In genomic region chr16:1543085-1543896, GRCh38 we compare ENCODE assay signal across 8 cellular contexts. TPM values are rescaled to one million over a fixed set of nuclear protein-coding genes. Genes with fewer than 3 reads are reported as not detected.
DNase-seq lines count a peak whose midpoint lies in the region; ATAC-seq and TF ChIP-seq lines count a peak whose summit lies in the region.

No MANE protein-coding gene starts in this region.

- POLR2A ChIA-PET in A673 (lab: Charles Lee; ENCODE audit: low non-redundant PET) = no interaction called here
- POLR2A ChIA-PET in T-cell (lab: Charles Lee) = no interaction called here

- CTCF ChIA-PET in A673 (lab: Charles Lee) = no interaction called here
- CTCF ChIA-PET in T-cell (lab: Charles Lee) = no interaction called here

- no peaks in the 10 kb centered on the region for H3K9me3 ChIP-seq in A673 (ENCODE audit: low read depth, low read length, poor library complexity, severe bottlenecking)
- H3K9me3 ChIP-seq in breast epithelium = no peaks in the 10 kb centered on the region

- H3K27me3 ChIP-seq in A673 (replicated peaks; ENCODE audit: insufficient read depth, low read depth, low read length, poor library complexity) (no peaks in the 10 kb centered on the region), breast epithelium (no peaks in the 10 kb centered on the region)

- H3K9me3 Mint-ChIP-seq in T-cell = no peaks in the 10 kb centered on the region

- no TSS peak for BruUV-seq in A673 (replicated peaks; lab: Mats Ljungman, UMichigan)

- peak overlapping the region; percentile 85 to 94 for H3K27ac Mint-ChIP-seq in T-cell

- no peaks in the 10 kb centered on the region for H3K27me3 Mint-ChIP-seq in T-cell

- TF ChIP-seq CTCF in A673 (conservative IDR thresholded peaks at IDR 0.05; ENCODE audit: low read depth, low read length) = no peak
- TF ChIP-seq CTCF in breast epithelium (IDR thresholded peaks at IDR 0.05) = no peak

- intact Hi-C loops in A673 (cut with micrococcal nuclease; ENCODE audit: unreplicated experiment) (no loop called here), breast epithelium (cut with DNase I; ENCODE audit: low total_unique reads) (no loop called here)

- DNase-seq in A673 (ENCODE audit: low spot score) (peak; percentile 78), H4 (ENCODE audit: low spot score) (peak; percentile 75), T-cell (peak in 9 of 34 experiments; percentile 17 to 43 (median 26)), breast epithelium (ENCODE audit: low spot score in 2 of 2) (no peak), kidney glomerular epithelial cell (lab: John Stamatoyannopoulos, UW) (peak; percentile 80), germinal center (ENCODE audit: low spot score) (no peak), NCI-H345 treated with DMSO at 0.1 percent for 48 hours (lab: John Stamatoyannopoulos, UW; ENCODE audit: unreplicated experiment) (no peak)
- peak in 2 of 3 experiments; percentile 32 to 35 for DNase-seq in stimulated activated CD4-positive, alpha-beta T cell treated with anti-CD3 and anti-CD28 coated beads, TNF-alpha, amount 100 ng/mL, for 4 hours (ENCODE audit: low read depth in 3 of 3)

- no peak for TF ChIP-seq POLR2A in breast epithelium (IDR thresholded peaks at IDR 0.05)

- peaks cover 86 to 94% (median 93%) of the 10 kb centered on the region in 3 donors for H3K4me1 Mint-ChIP-seq in T-cell

- H3K36me3 ChIP-seq in A673 (ENCODE audit: insufficient read depth, low read length, poor library complexity, severe bottlenecking) (no peaks in the 10 kb centered on the region), breast epithelium (no peaks in the 10 kb centered on the region)

- peaks cover 23% of the 10 kb centered on the region for H3K36me3 Mint-ChIP-seq in T-cell

- peaks cover 21% of the 10 kb centered on the region for H3K4me1 ChIP-seq in A673 (ENCODE audit: insufficient read depth, low read length, poor library complexity, severe bottlenecking)
- peaks cover 0 to 7% of the 10 kb centered on the region in 2 donors for H3K4me1 ChIP-seq in breast epithelium

- H3K4me3 ChIP-seq in A673 (ENCODE audit: low read depth, low read length, poor library complexity, severe bottlenecking) (no peak overlapping the region), breast epithelium (no peak overlapping the region)

- peak overlapping the region; percentile 59 to 75 (median 74) for H3K4me3 Mint-ChIP-seq in T-cell

- peak; percentile 38 to 75 (median 51) for ATAC-seq in T-cell (replicated peaks in 1 of 4)

- H3K27ac ChIP-seq in A673 (ENCODE audit: low read depth, low read length, poor library complexity, severe bottlenecking) (no peak overlapping the region), breast epithelium (peak overlapping the region; percentile 21 to 63)

RNA-seq across cellular contexts. Expression of gene TMEM204, which starts 9.8 kb away (rescaled TPM):
- not detected in 2 replicates for total RNA-seq in A673 (2021)
- not detected in 2 replicates for total RNA-seq in H4 (2014; rRNA removed; shearing (Covaris generic))
- total RNA-seq in T-cell = 100 to 1,000 TPM in 3 of 5 donors, 10 to 100 TPM in 2; 33.1 to 158 (median 115) TPM
- total RNA-seq in breast epithelium = 10 to 100 TPM; 27.8 to 37.0 (median 34.1) TPM

RNA-seq across cellular contexts. Expression of gene TELO2, which starts 50.1 kb away (rescaled TPM):
- total RNA-seq in A673 (2021) (62.9 and 67.0 TPM in 2 replicates), T-cell (10 to 100 TPM; 36.0 to 73.0 (median 56.1) TPM), breast epithelium (10 to 100 TPM; 15.2 to 27.5 (median 23.9) TPM)
- total RNA-seq in H4 (2014; rRNA removed; shearing (Covaris generic)) = 3.6 and 4.8 TPM in 2 replicates

RNA-seq across cellular contexts. Expression of gene PTX4, which starts 54.5 kb away (rescaled TPM):
- total RNA-seq in A673 (2021) (not detected in 2 replicates), T-cell (under 1 TPM in 1 of 5 donors, not detected in 4; 0.26 TPM), breast epithelium (not detected)
- not detected in 2 replicates for total RNA-seq in H4 (2014; rRNA removed; shearing (Covaris generic))

Comparison
In these comparisons a context has a peak if more than half of its experiments do, and no peak if none do; other contexts are left out.
1. DNase-seq: peak in A673 (single experiment), H4 (single experiment), kidney glomerular epithelial cell (single experiment) and stimulated activated CD4-positive, alpha-beta T cell treated with anti-CD3 and anti-CD28 coated beads, TNF-alpha, amount 100 ng/mL, for 4 hours (2 of 3); none in breast epithelium (0 of 2), germinal center (single experiment) and NCI-H345 treated with DMSO at 0.1 percent for 48 hours (single experiment).
2. RNA of gene TMEM204, which starts 9.8 kb away (total RNA-seq): 33.1 to 158 TPM in T-cell and 27.8 to 37.0 TPM in breast epithelium; not detected in A673 and not detected in H4; every median in the first group is over 10 times any median in the second.